ENCODE assay signal across 11 cellular contexts in the genomic region with DNA sequence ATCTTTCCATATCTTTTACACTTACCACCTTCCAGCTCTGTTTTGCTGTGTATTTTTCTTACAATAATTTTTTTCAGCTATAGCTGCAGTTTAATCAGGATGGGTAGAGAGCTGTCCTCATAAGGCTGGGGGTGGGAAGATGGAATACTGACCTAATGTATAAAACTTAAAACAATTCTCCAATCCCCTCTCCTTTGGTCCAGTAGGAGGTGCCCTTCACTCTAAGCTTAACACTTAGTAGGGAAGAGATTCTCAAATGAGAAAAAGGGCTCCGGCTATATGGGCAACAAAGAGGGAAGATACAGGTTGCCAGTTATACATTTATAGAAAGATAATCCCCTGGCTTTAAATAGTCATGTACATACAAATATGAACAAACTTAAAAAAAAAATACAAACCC. TPM values are rescaled to one million over a fixed set of nuclear protein-coding genes. Genes with fewer than 3 reads are reported as not detected.
DNase-seq lines count a peak whose midpoint lies in the region; ATAC-seq, FAIRE-seq and TF ChIP-seq lines count a peak whose summit lies in the region.
"Had no signal": no experiment of that assay in that cellular context is flagged by ENCODE, and none has a peak within 500 bp of the region (broad histone marks: within the 10 kb centered on the region; RNA-seq: fewer than 3 reads in every experiment).

No MANE protein-coding gene starts in this region.

- H3K27me3 ChIP-seq in GM06990 (replicated peaks; ENCODE audit: control insufficient read depth, insufficient read depth, low read length): no peaks in the 10 kb centered on the region
- no peaks in the 10 kb centered on the region for H3K27me3 ChIP-seq in PC-9 (ENCODE audit: insufficient read depth, low read depth)

- TF ChIP-seq CTCF in A549 (IDR thresholded peaks at IDR 0.05): peak; percentile 38
- TF ChIP-seq CTCF in GM06990 (IDR thresholded peaks at IDR 0.05; ENCODE audit: insufficient read depth, low read length, poor library complexity, severe bottlenecking): peak; percentile 15
- peak; percentile 47; the same call in 1 of the 2 replicates for TF ChIP-seq CTCF in PC-9 (conservative IDR thresholded peaks at IDR 0.05)
- peak; percentile 38 for TF ChIP-seq CTCF in epithelial cell of proximal tubule (conservative IDR thresholded peaks at IDR 0.05; ENCODE audit: low read depth, low read length)
- no peak for TF ChIP-seq CTCF in Calu3 (IDR thresholded peaks at IDR 0.05; ENCODE audit: unreplicated experiment)

- H3K36me3 ChIP-seq in GM06990 (ENCODE audit: control insufficient read depth, insufficient read depth, low read length): peaks cover 16% of the 10 kb centered on the region
- H3K36me3 ChIP-seq in PC-9 (ENCODE audit: low read depth): peaks cover 25% of the 10 kb centered on the region

- no peak overlapping the region for H3K4me2 ChIP-seq in A549
- no peak overlapping the region for H3K4me2 ChIP-seq in PC-9

- CTCF ChIA-PET in A549 (lab: Yijun Ruan, JAX) (interaction anchor here (0.6 to 4.6 kb wide), 8 partner anchors 8 to 438 kb away, joined by 3 to 17 read pairs (median 10); a partner anchor contains a TSS), PC-9 (lab: Charles Lee) (interaction anchor here (0.6 kb wide), 1 partner anchor 46 kb away, joined by 5 read pairs; no protein-coding TSS in a partner anchor), Calu3 (lab: Charles Lee) (interaction anchor here (1.0 to 2.2 kb wide), 6 partner anchors 9 to 120 kb away, joined by 3 to 8 read pairs (median 3); a partner anchor contains a TSS)

- peak in 1 of 2 experiments; percentile 15; a peak in 1 of 5 replicates for TF ChIP-seq RAD21 in A549 (conservative IDR thresholded peaks at IDR 0.05 in 1 of 2, IDR thresholded peaks at IDR 0.05 in 1 of 2)

- H3K4me3 Mint-ChIP-seq in naive thymus-derived CD8-positive, alpha-beta T cell: peak overlapping the region in 1 of 10 donors; percentile 22
- no peak overlapping the region for H3K4me3 Mint-ChIP-seq in Calu3 (ENCODE audit: low read depth, unreplicated experiment)
- H3K4me3 Mint-ChIP-seq: activated CD4-positive, alpha-beta T cell treated with anti-CD3 and anti-CD28 coated beads for 36 hours; memory B cell had no signal

- BruUV-seq in PC-9 (replicated peaks; lab: Mats Ljungman, UMichigan) (no TSS peak), Calu3 (replicated peaks; lab: Mats Ljungman, UMichigan) (no TSS peak)

- H3K27ac ChIP-seq in A549 (no peak overlapping the region), PC-9 (no peak overlapping the region)

- peaks cover 0 to 54% (median 8%) of the 10 kb centered on the region in 3 donors for H3K36me3 Mint-ChIP-seq in naive thymus-derived CD8-positive, alpha-beta T cell
- peaks cover 14% of the 10 kb centered on the region for H3K36me3 Mint-ChIP-seq in Calu3 (ENCODE audit: insufficient read depth, unreplicated experiment)

- peaks cover 28% of the 10 kb centered on the region for H3F3A ChIP-seq in PC-9 (ENCODE audit: insufficient read depth, low read depth)

- peaks cover 42% of the 10 kb centered on the region for H3K4me1 ChIP-seq in A549
- H3K4me1 ChIP-seq in PC-9 (replicated peaks; ENCODE audit: insufficient read depth): peaks cover 17% of the 10 kb centered on the region

- WGBS in A549 (ENCODE audit: missing lambda C conversion rate): 96% methylated on average over 1 of the region's 1 CpG

- peak overlapping the region in 5 of 10 donors; percentile 15 to 71 (median 23) for H3K27ac Mint-ChIP-seq in naive thymus-derived CD8-positive, alpha-beta T cell
- no peak overlapping the region for H3K27ac Mint-ChIP-seq in Calu3 (ENCODE audit: unreplicated experiment)
- H3K27ac Mint-ChIP-seq: activated CD4-positive, alpha-beta T cell treated with anti-CD3 and anti-CD28 coated beads for 36 hours; memory B cell had no signal

- H3K9me3 Mint-ChIP-seq in naive thymus-derived CD8-positive, alpha-beta T cell: no peaks in the 10 kb centered on the region
- H3K9me3 Mint-ChIP-seq in Calu3 (ENCODE audit: low read depth, unreplicated experiment): no peaks in the 10 kb centered on the region
- H3K9me3 Mint-ChIP-seq: memory B cell had no signal

- H3K9me3 ChIP-seq in A549 (no peaks in the 10 kb centered on the region), PC-9 (ENCODE audit: insufficient read depth, low read depth) (no peaks in the 10 kb centered on the region)

- TF ChIP-seq EP300 in A549 (IDR thresholded peaks at IDR 0.05): no peak

- H2AFZ ChIP-seq in PC-9: no peak overlapping the region

- no peak overlapping the region for H3K4me3 ChIP-seq in A549
- no peak overlapping the region for H3K4me3 ChIP-seq in GM06990 (replicated peaks; ENCODE audit: low read depth, low read length)
- H3K4me3 ChIP-seq in PC-9: no peak overlapping the region
- H3K4me3 ChIP-seq in epithelial cell of proximal tubule (ENCODE audit: low read depth, low read length): no peak overlapping the region

- POLR2A ChIA-PET in A549 (lab: Yijun Ruan, JAX) (interaction anchor here (1.9 kb wide), 1 partner anchor 9 kb away, joined by 13 read pairs; a partner anchor contains a TSS), PC-9 (lab: Charles Lee; ENCODE audit: unreplicated experiment) (no interaction called here)
- POLR2A ChIA-PET in naive thymus-derived CD8-positive, alpha-beta T cell (lab: Charles Lee): interaction anchor here (1.1 to 6.0 kb wide), 5 partner anchors 9 to 153 kb away, joined by 3 to 210 read pairs (median 7); a partner anchor contains a TSS

- intact Hi-C loops in PC-9 (cut with micrococcal nuclease; ENCODE audit: unreplicated experiment): no loop called here
- intact Hi-C loops in Calu3 (cut with micrococcal nuclease; ENCODE audit: unreplicated experiment): no loop called here

- no peak for FAIRE-seq in A549 (lab: Jason Lieb, UNC)

- H3K27me3 Mint-ChIP-seq in naive thymus-derived CD8-positive, alpha-beta T cell: no peaks in the 10 kb centered on the region
- H3K27me3 Mint-ChIP-seq in Calu3 (ENCODE audit: unreplicated experiment): no peaks in the 10 kb centered on the region
- H3K27me3 Mint-ChIP-seq: activated CD4-positive, alpha-beta T cell treated with anti-CD3 and anti-CD28 coated beads for 36 hours; memory B cell had no signal

- ATAC-seq in A549: no peak
- no peak for ATAC-seq in naive thymus-derived CD8-positive, alpha-beta T cell
- ATAC-seq: activated CD4-positive, alpha-beta T cell treated with anti-CD3 and anti-CD28 coated beads for 36 hours had no signal

- peaks cover 4 to 38% (median 28%) of the 10 kb centered on the region in 4 donors for H3K4me1 Mint-ChIP-seq in naive thymus-derived CD8-positive, alpha-beta T cell
- H3K4me1 Mint-ChIP-seq in Calu3 (ENCODE audit: low read depth, unreplicated experiment): peaks cover 43% of the 10 kb centered on the region

- no peak for TF ChIP-seq POLR2A in A549 (IDR thresholded peaks at IDR 0.05; ENCODE audit: low read length)

- H3K79me2 ChIP-seq in PC-9 (ENCODE audit: low read depth): peaks cover 53% of the 10 kb centered on the region

- H3K9me2 ChIP-seq in PC-9 (ENCODE audit: insufficient read depth): no peaks in the 10 kb centered on the region

- peak; percentile 41 to 44 for DNase-seq in A549 (ENCODE audit: low read depth in 1 of 2, low spot score in 1 of 2)
- no peak for DNase-seq in GM06990 (ENCODE audit: extremely low read depth, insufficient read length)
- DNase-seq in PC-9: no peak
- DNase-seq in epithelial cell of proximal tubule (ENCODE audit: low read depth): no peak
- no peak for DNase-seq in naive thymus-derived CD8-positive, alpha-beta T cell
- no peak for DNase-seq in medulla oblongata (ENCODE audit: extremely low spot score)
- DNase-seq in Calu3: no peak
- no peak for DNase-seq in activated CD4-positive, alpha-beta T cell treated with anti-CD3 and anti-CD28 coated beads, Interleukin-2, amount 50 U/mL, for 48 hours
- DNase-seq: activated CD4-positive, alpha-beta T cell treated with anti-CD3 and anti-CD28 coated beads for 36 hours; amniotic stem cell had no signal

- peaks cover 7% of the 10 kb centered on the region; the same call in 1 of the 2 replicates for H4K20me1 ChIP-seq in PC-9 (ENCODE audit: insufficient read depth)

RNA-seq across cellular contexts. Expression of a gene that starts 2.8 kb away (rescaled TPM):
- polyA plus RNA-seq in A549 (2011; rRNA removed) (93.6 and 138 TPM in 2 replicates), A549 (2017; fragmentation: RNase III; extraction: RNeasy Plus Mini Kit Qiagen cat#74134 plus additional on column Dnase treatment) (73.5 to 82.9 TPM (median 79.0 TPM) in 3 replicates)
- 81.1 and 93.2 TPM in 2 replicates for polyA plus RNA-seq in A549 (2012; cell fraction: cytosol; rRNA removed)
- 36.1 and 50.3 TPM in 2 replicates for polyA plus RNA-seq in A549 (2012; cell fraction: nucleus; rRNA removed)
- polyA minus RNA-seq in A549 (2011; rRNA and poly(A)+ RNA removed): 140 and 169 TPM in 2 replicates
- total RNA-seq in PC-9 (2021) (22.5 and 22.9 TPM in 2 replicates), epithelial cell of proximal tubule (40.5 and 47.1 TPM in 2 replicates), Calu3 (2022) (93.6 and 95.4 TPM in 2 replicates)
- total RNA-seq in naive thymus-derived CD8-positive, alpha-beta T cell: 10 to 100 TPM; 43.2 to 46.8 TPM
- 10 to 100 TPM; 71.6 to 92.5 (median 90.3) TPM for polyA plus RNA-seq in naive thymus-derived CD8-positive, alpha-beta T cell

RNA-seq across cellular contexts. Expression of a gene that starts 3.2 kb away (rescaled TPM):
- polyA plus RNA-seq in A549 (2011; rRNA removed): 164 and 198 TPM in 2 replicates
- polyA plus RNA-seq in A549 (2012; cell fraction: cytosol; rRNA removed): 58.7 and 76.4 TPM in 2 replicates
- 17.5 and 23.0 TPM in 2 replicates for polyA plus RNA-seq in A549 (2012; cell fraction: nucleus; rRNA removed)
- polyA plus RNA-seq in A549 (2017; fragmentation: RNase III; extraction: RNeasy Plus Mini Kit Qiagen cat#74134 plus additional on column Dnase treatment): 116 to 126 TPM (median 123 TPM) in 3 replicates
- polyA minus RNA-seq in A549 (2011; rRNA and poly(A)+ RNA removed): 31.3 and 37.2 TPM in 2 replicates
- 65.6 and 74.8 TPM in 2 replicates for total RNA-seq in PC-9 (2021)
- 155 and 203 TPM in 2 replicates for total RNA-seq in epithelial cell of proximal tubule
- 10 to 100 TPM; 43.6 to 43.9 TPM for total RNA-seq in naive thymus-derived CD8-positive, alpha-beta T cell
- polyA plus RNA-seq in naive thymus-derived CD8-positive, alpha-beta T cell: 100 to 1,000 TPM in 1 of 3 donors, 10 to 100 TPM in 2; 93.6 to 104 (median 94.0) TPM
- 64.4 and 73.8 TPM in 2 replicates for total RNA-seq in Calu3 (2022)

RNA-seq across cellular contexts. Expression of a gene that starts 8.7 kb away (rescaled TPM):
- polyA plus RNA-seq in A549 (2011; rRNA removed) (11.9 and 23.6 TPM in 2 replicates), A549 (2017; fragmentation: RNase III; extraction: RNeasy Plus Mini Kit Qiagen cat#74134 plus additional on column Dnase treatment) (23.6 to 30.4 TPM (median 29.5 TPM) in 3 replicates)
- 7.0 and 9.2 TPM in 2 replicates for polyA plus RNA-seq in A549 (2012; cell fraction: cytosol; rRNA removed)
- polyA plus RNA-seq in A549 (2012; cell fraction: nucleus; rRNA removed): 5.0 and 10.8 TPM in 2 replicates
- 14.5 and 14.6 TPM in 2 replicates for polyA minus RNA-seq in A549 (2011; rRNA and poly(A)+ RNA removed)
- total RNA-seq in PC-9 (2021) (27.6 and 31.1 TPM in 2 replicates), epithelial cell of proximal tubule (24.7 and 41.5 TPM in 2 replicates), Calu3 (2022) (39.0 and 44.3 TPM in 2 replicates)
- total RNA-seq in naive thymus-derived CD8-positive, alpha-beta T cell: 10 to 100 TPM; 34.7 to 35.0 TPM
- polyA plus RNA-seq in naive thymus-derived CD8-positive, alpha-beta T cell: 10 to 100 TPM; 31.0 to 39.6 (median 35.5) TPM

RNA-seq across cellular contexts. Expression of a gene that starts 22.1 kb away (rescaled TPM):
- 0.06 and 0.09 TPM in 2 replicates for polyA plus RNA-seq in A549 (2011; rRNA removed)
- 0.12 and 0.15 TPM in 2 replicates for polyA plus RNA-seq in A549 (2012; cell fraction: cytosol; rRNA removed)
- 0.22 and 0.23 TPM in 2 replicates for polyA plus RNA-seq in A549 (2012; cell fraction: nucleus; rRNA removed)
- 0.09 to 0.11 TPM (median 0.09 TPM) in 3 replicates for polyA plus RNA-seq in A549 (2017; fragmentation: RNase III; extraction: RNeasy Plus Mini Kit Qiagen cat#74134 plus additional on column Dnase treatment)
- polyA minus RNA-seq in A549 (2011; rRNA and poly(A)+ RNA removed): not detected in 2 replicates
- 0.60 and 0.83 TPM in 2 replicates for total RNA-seq in PC-9 (2021)
- total RNA-seq in epithelial cell of proximal tubule: 1.2 and 1.3 TPM in 2 replicates
- total RNA-seq in naive thymus-derived CD8-positive, alpha-beta T cell: under 1 TPM in 1 of 2 experiments, not detected in 1; 0.55 TPM
- not detected for polyA plus RNA-seq in naive thymus-derived CD8-positive, alpha-beta T cell
- total RNA-seq in Calu3 (2022): not detected in 2 replicates
- total RNA-seq: activated CD4-positive, alpha-beta T cell treated with anti-CD3 and anti-CD28 coated beads for 36 hours had no signal

Comparison
In these comparisons a context has a peak if more than half of its experiments do, and no peak if none do; other contexts are left out.
1. DNase-seq: peak in A549 (2 of 2); none in GM06990 (single experiment), PC-9 (0 of 2), epithelial cell of proximal tubule (single experiment), naive thymus-derived CD8-positive, alpha-beta T cell (0 of 10), medulla oblongata (single experiment), Calu3 (single experiment) and activated CD4-positive, alpha-beta T cell treated with anti-CD3 and anti-CD28 coated beads, Interleukin-2, amount 50 U/mL, for 48 hours (0 of 2).